ENCODE assay signal across 21 cellular contexts in genomic region chr1:186765446-186765845, GRCh38.
A peak's percentile ranks its signal among the peaks of the same experiment; 100 is the strongest.
DNase-seq lines count a peak whose midpoint lies in the region; ATAC-seq and TF ChIP-seq lines count a peak whose summit lies in the region.
"Had no signal": no experiment of that assay in that cellular context is flagged by ENCODE, and none has a peak within 500 bp of the region (broad histone marks: within the 10 kb centered on the region; RNA-seq: fewer than 3 reads in every experiment).

No MANE protein-coding gene starts in this region.

- peaks cover 7% of the 10 kb centered on the region for H3K27me3 Mint-ChIP-seq in activated T-helper 2 cell treated with anti-CD3 and anti-CD28 coated beads, Interferon-gamma antibody, Interleukin-2, Interleukin-4, amounts not matched to agents 10 μg/mL and 5 μg/mL and 100 μg/mL, durations not matched to agents 14 hours and 24 hours and 36 hours (ENCODE audit: low read depth)
- H3K27me3 Mint-ChIP-seq: CD4-positive, alpha-beta T cell; CD8-positive, alpha-beta memory T cell had no signal

- H3K4me2 ChIP-seq in parathyroid adenoma (ENCODE audit: low read length) (peak overlapping the region; percentile 74), smooth muscle cell (no peak overlapping the region)
- H3K4me2 ChIP-seq: A549; BLaER1 treated with 17β-estradiol and CSF1 and Interleukin-3, amounts not matched to agents 10 nM and 100 nM had no signal

- H3F3A ChIP-seq in smooth muscle cell (ENCODE audit: low read depth), result no peaks in the 10 kb centered on the region

- no peaks in the 10 kb centered on the region for H3K36me3 Mint-ChIP-seq in activated T-helper 2 cell treated with anti-CD3 and anti-CD28 coated beads, Interferon-gamma antibody, Interleukin-2, Interleukin-4, amounts not matched to agents 10 μg/mL and 5 μg/mL and 100 μg/mL, durations not matched to agents 14 hours and 24 hours and 36 hours (ENCODE audit: low read depth)
- H3K36me3 Mint-ChIP-seq: CD14-positive monocyte; CD8-positive, alpha-beta memory T cell had no signal

- peak overlapping the region; percentile 21 for H3K27ac Mint-ChIP-seq in activated T-helper 2 cell treated with anti-CD3 and anti-CD28 coated beads, Interferon-gamma antibody, Interleukin-2, Interleukin-4, amounts not matched to agents 10 μg/mL and 5 μg/mL and 100 μg/mL, durations not matched to agents 14 hours and 24 hours and 36 hours
- H3K27ac Mint-ChIP-seq: CD14-positive monocyte; CD4-positive, alpha-beta T cell; CD8-positive, alpha-beta memory T cell had no signal

- ATAC-seq in GM21576 (IDR thresholded peaks at IDR 0.05; ENCODE audit: unreplicated experiment), result no peak
- ATAC-seq: A549, GM12878 had no signal

- H2AFZ ChIP-seq in parathyroid adenoma (peak overlapping the region; percentile 42), smooth muscle cell (ENCODE audit: low read depth) (no peak overlapping the region)

- H3K9me3 Mint-ChIP-seq in activated T-helper 2 cell treated with anti-CD3 and anti-CD28 coated beads, Interferon-gamma antibody, Interleukin-2, Interleukin-4, amounts not matched to agents 10 μg/mL and 5 μg/mL and 100 μg/mL, durations not matched to agents 14 hours and 24 hours and 36 hours, result no peaks in the 10 kb centered on the region
- H3K9me3 Mint-ChIP-seq: CD4-positive, alpha-beta T cell had no signal

- H3K9me3 ChIP-seq in parathyroid adenoma (ENCODE audit: control insufficient read depth, low read length), result no peaks in the 10 kb centered on the region
- no peaks in the 10 kb centered on the region for H3K9me3 ChIP-seq in smooth muscle cell (replicated peaks; ENCODE audit: low read depth)
- H3K9me3 ChIP-seq: A549; BE2C; BLaER1 treated with 17β-estradiol and CSF1 and Interleukin-3, amounts not matched to agents 10 nM and 100 nM had no signal

- no peaks in the 10 kb centered on the region for H3K36me3 ChIP-seq in parathyroid adenoma (ENCODE audit: control insufficient read depth, insufficient read depth, low read length)
- H3K36me3 ChIP-seq in smooth muscle cell (ENCODE audit: low read depth), result no peaks in the 10 kb centered on the region
- H3K36me3 ChIP-seq: BE2C; BLaER1 treated with 17β-estradiol and CSF1 and Interleukin-3, amounts not matched to agents 10 nM and 100 nM had no signal

- H3K27ac ChIP-seq in parathyroid adenoma (peak overlapping the region; percentile 94), smooth muscle cell (ENCODE audit: low read depth) (no peak overlapping the region)
- H3K27ac ChIP-seq: BLaER1 treated with 17β-estradiol and CSF1 and Interleukin-3, amounts not matched to agents 10 nM and 100 nM had no signal

- in situ Hi-C loops in GM13977 (cut with MboI; ENCODE audit: low pct_unique_long_range_greater_than_20kb, low sequenced_read_pairs, unreplicated experiment), result no loop called here

- no peaks in the 10 kb centered on the region for H3K27me3 ChIP-seq in parathyroid adenoma (ENCODE audit: control insufficient read depth, insufficient read depth, low read length)
- peaks cover 11% of the 10 kb centered on the region for H3K27me3 ChIP-seq in smooth muscle cell (ENCODE audit: low read depth)
- H3K27me3 ChIP-seq: BE2C; BLaER1 treated with 17β-estradiol and CSF1 and Interleukin-3, amounts not matched to agents 10 nM and 100 nM had no signal

- H3K4me3 Mint-ChIP-seq in activated T-helper 2 cell treated with anti-CD3 and anti-CD28 coated beads, Interferon-gamma antibody, Interleukin-2, Interleukin-4, amounts not matched to agents 10 μg/mL and 5 μg/mL and 100 μg/mL, durations not matched to agents 14 hours and 24 hours and 36 hours (ENCODE audit: low read depth), result no peak overlapping the region
- H3K4me3 Mint-ChIP-seq: CD14-positive monocyte; CD4-positive, alpha-beta T cell; CD8-positive, alpha-beta memory T cell had no signal

- peaks cover 28% of the 10 kb centered on the region for H3K4me1 ChIP-seq in parathyroid adenoma
- no peaks in the 10 kb centered on the region for H3K4me1 ChIP-seq in smooth muscle cell (ENCODE audit: low read depth)
- H3K4me1 ChIP-seq: BE2C had no signal

- no peak for TF ChIP-seq CTCF in parathyroid adenoma (IDR thresholded peaks at IDR 0.05)
- no peak for TF ChIP-seq CTCF in smooth muscle cell (IDR thresholded peaks at IDR 0.05; ENCODE audit: borderline replicate concordance, insufficient read depth, poor library complexity, severe bottlenecking)
- TF ChIP-seq CTCF in GM13977 (IDR thresholded peaks at IDR 0.05; ENCODE audit: extremely low read depth, insufficient read depth, missing control alignments), result no peak

- 97% methylated on average over 1 of the region's 1 CpG for WGBS in smooth muscle cell (ENCODE audit: low lambda C conversion rate)

- H3K4me3 ChIP-seq in parathyroid adenoma (ENCODE audit: low read depth, low read length) (peak overlapping the region; percentile 53), smooth muscle cell (no peak overlapping the region)
- H3K4me3 ChIP-seq: A549; BLaER1 treated with 17β-estradiol and CSF1 and Interleukin-3, amounts not matched to agents 10 nM and 100 nM; GM12878 had no signal

- H4K20me1 ChIP-seq in smooth muscle cell (ENCODE audit: low read depth), result no peaks in the 10 kb centered on the region
- H4K20me1 ChIP-seq: BLaER1 treated with 17β-estradiol and CSF1 and Interleukin-3, amounts not matched to agents 10 nM and 100 nM had no signal

- H3K9ac ChIP-seq in parathyroid adenoma, result no peak overlapping the region
- no peak overlapping the region for H3K9ac ChIP-seq in smooth muscle cell (ENCODE audit: low read depth)
- H3K9ac ChIP-seq: BLaER1 treated with 17β-estradiol and CSF1 and Interleukin-3, amounts not matched to agents 10 nM and 100 nM had no signal

- H3K4me1 Mint-ChIP-seq in activated T-helper 2 cell treated with anti-CD3 and anti-CD28 coated beads, Interferon-gamma antibody, Interleukin-2, Interleukin-4, amounts not matched to agents 10 μg/mL and 5 μg/mL and 100 μg/mL, durations not matched to agents 14 hours and 24 hours and 36 hours (ENCODE audit: low read depth), result peaks cover 41% of the 10 kb centered on the region
- H3K4me1 Mint-ChIP-seq: CD14-positive monocyte; CD8-positive, alpha-beta memory T cell had no signal

- peak; percentile 36 for DNase-seq in M059J (ENCODE audit: low read depth)
- no peak for DNase-seq in activated T-helper 2 cell treated with anti-CD3 and anti-CD28 coated beads, Interferon-gamma antibody, Interleukin-2, Interleukin-4, amounts not matched to agents 10 μg/mL and 5 μg/mL and 100 μg/mL, durations not matched to agents 14 hours and 24 hours and 36 hours (ENCODE audit: low spot score)
- DNase-seq in smooth muscle cell (lab: John Stamatoyannopoulos, UW; ENCODE audit: unreplicated experiment), result no peak
- no peak for DNase-seq in GM13977 (ENCODE audit: low spot score)
- DNase-seq: 8988T; ACHN; AML-193; BE2C; CD4-positive, alpha-beta T cell; CD8-positive, alpha-beta memory T cell; DMS 273 treated with DMSO at 0.1 percent for 48 hours; DMS79; GDM1; GOT3; HCEC 1CT had no signal

- intact Hi-C loops in activated T-helper 2 cell treated with anti-CD3 and anti-CD28 coated beads, Interferon-gamma antibody, Interleukin-2, Interleukin-4, amounts not matched to agents 10 μg/mL and 5 μg/mL and 100 μg/mL, durations not matched to agents 14 hours and 24 hours and 36 hours (cut with micrococcal nuclease), result no loop called here

- H3K79me2 ChIP-seq in parathyroid adenoma, result no peaks in the 10 kb centered on the region
- H3K79me2 ChIP-seq in smooth muscle cell (ENCODE audit: low read depth), result no peaks in the 10 kb centered on the region
